8 cellular contexts compared by ENCODE assay signal in the genomic region with DNA sequence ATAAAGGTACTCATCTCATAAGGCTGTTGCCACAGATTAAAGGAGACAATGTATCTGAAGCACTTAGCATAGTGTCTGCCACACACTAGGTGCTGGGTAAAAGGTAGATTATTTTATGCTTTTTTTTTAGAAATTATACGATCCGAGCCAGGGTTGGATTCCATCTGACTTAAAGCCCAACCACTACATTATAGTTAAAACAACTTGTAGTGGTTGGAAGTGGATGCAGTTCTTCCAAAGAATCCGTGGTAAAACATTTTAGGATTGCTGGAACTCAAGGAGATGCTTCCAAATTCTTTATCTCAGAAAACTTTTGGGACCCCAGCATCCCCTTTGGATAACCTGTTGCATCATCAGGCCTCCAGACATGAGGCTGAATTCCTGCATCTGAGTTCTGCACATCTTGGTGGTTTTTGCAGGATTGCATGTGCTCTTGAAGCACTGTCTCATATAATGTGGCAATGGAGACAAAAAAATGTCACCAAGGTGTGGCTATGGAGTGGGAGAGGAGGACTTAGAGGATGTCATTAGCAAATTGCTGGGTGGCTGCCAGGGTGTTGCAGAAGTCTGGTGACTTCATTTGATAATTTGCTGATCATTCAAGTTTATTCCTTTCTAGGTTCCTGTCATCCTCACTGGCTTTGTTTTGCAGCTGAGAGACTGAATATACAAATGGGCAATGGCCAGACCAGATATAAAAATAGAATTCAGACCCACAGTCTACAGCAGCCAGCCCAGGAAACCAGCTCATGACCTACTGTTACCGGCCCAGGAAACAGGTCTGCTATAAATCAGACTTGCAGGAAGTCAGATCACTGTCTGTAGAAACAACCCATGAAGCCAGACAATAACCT.
DNase-seq lines count a peak whose midpoint lies in the region; ATAC-seq and TF ChIP-seq lines count a peak whose summit lies in the region.

No MANE protein-coding gene starts in this region.

- CTCF ChIA-PET in PC-3 (lab: Charles Lee) = no interaction called here

- H3K4me1 ChIP-seq in GM23248 (ENCODE audit: insufficient read depth) (no peaks in the 10 kb centered on the region), heart left ventricle (peaks cover 0 to 19% (median 12%) of the 10 kb centered on the region in 12 donors), PC-3 (ENCODE audit: insufficient read depth, low read length) (no peaks in the 10 kb centered on the region)

- ATAC-seq in heart left ventricle (peak; percentile 77 to 93 (median 84)), omental fat pad (ENCODE audit: low FRiP score) (no peak), PC-3 (no peak)

- H4K20me1 ChIP-seq in GM23248 (ENCODE audit: insufficient read depth) = no peaks in the 10 kb centered on the region
- no peaks in the 10 kb centered on the region for H4K20me1 ChIP-seq in PC-3 (ENCODE audit: low read length)

- WGBS in GM23248 (ENCODE audit: low coverage in 1 of 2, low lambda C conversion rate in 2 of 2, missing lambda C conversion rate in 2 of 2), 2 experiments = 27 to 32% methylated on average over 4 of the region's 4 CpGs
- WGBS in heart left ventricle, 4 donors = 8 to 23% (median 12%) methylated on average over 4 of the region's 4 CpGs

- H3K9me2 ChIP-seq in GM23248 (ENCODE audit: insufficient read depth) (no peaks in the 10 kb centered on the region), PC-3 (replicated peaks; ENCODE audit: low read length) (no peaks in the 10 kb centered on the region)

- no peak overlapping the region for H2AFZ ChIP-seq in GM23248
- no peak overlapping the region for H2AFZ ChIP-seq in PC-3 (ENCODE audit: low read length)

- H3K27ac ChIP-seq in GM23248 (no peak overlapping the region), heart left ventricle (peak overlapping the region in 10 of 12 donors; percentile 31 to 80 (median 46)), PC-3 (ENCODE audit: low read length) (no peak overlapping the region)

- DNase-seq in GDM1 (lab: John Stamatoyannopoulos, UW) (peak; percentile 25), GM23248 (peak; percentile 8), NB4 (ENCODE audit: low read depth) (peak; percentile 86), heart left ventricle (peak in 2 of 5 donors; percentile 53 to 54), HuH-7 (ENCODE audit: low spot score) (no peak), omental fat pad (ENCODE audit: low spot score) (no peak), PC-3 (no peak), T-helper 2 cell (no peak)

- TF ChIP-seq CTCF in NB4 (IDR thresholded peaks at IDR 0.05; ENCODE audit: low read depth, low read length) = no peak
- TF ChIP-seq CTCF in heart left ventricle (IDR thresholded peaks at IDR 0.05) = no peak
- TF ChIP-seq CTCF in omental fat pad (IDR thresholded peaks at IDR 0.05) = no peak
- TF ChIP-seq CTCF in PC-3 (conservative IDR thresholded peaks at IDR 0.05; ENCODE audit: low read depth, low read length) = no peak

- H3K36me3 ChIP-seq in GM23248 (ENCODE audit: low read depth) (no peaks in the 10 kb centered on the region), heart left ventricle (no peaks in the 10 kb centered on the region), PC-3 (ENCODE audit: low read depth, low read length) (no peaks in the 10 kb centered on the region)

- H3F3A ChIP-seq in GM23248 (ENCODE audit: insufficient read depth) = no peaks in the 10 kb centered on the region
- no peaks in the 10 kb centered on the region for H3F3A ChIP-seq in PC-3 (ENCODE audit: low read length, unreplicated experiment)

- H3K9ac ChIP-seq in GM23248 (no peak overlapping the region), PC-3 (ENCODE audit: low read length) (no peak overlapping the region)

- in situ Hi-C loops in GM23248 (cut with MboI) = no loop called here

- H3K9me3 ChIP-seq in GM23248 (ENCODE audit: low read depth) = no peaks in the 10 kb centered on the region
- H3K9me3 ChIP-seq in heart left ventricle = no peaks in the 10 kb centered on the region
- no peaks in the 10 kb centered on the region for H3K9me3 ChIP-seq in PC-3 (ENCODE audit: low read length)

- BruUV-seq in PC-3 (replicated peaks; lab: Mats Ljungman, UMichigan) = no TSS peak

- POLR2A ChIA-PET in PC-3 (lab: Charles Lee; ENCODE audit: unreplicated experiment) = no interaction called here

- no peak overlapping the region for H3K4me2 ChIP-seq in GM23248 (ENCODE audit: unreplicated experiment)
- H3K4me2 ChIP-seq in PC-3 (ENCODE audit: low read length) = no peak overlapping the region

- H3K4me3 ChIP-seq in GM23248 (no peak overlapping the region), NB4 (ENCODE audit: low read depth, low read length) (no peak overlapping the region), heart left ventricle (no peak overlapping the region), PC-3 (ENCODE audit: low read length) (no peak overlapping the region)

- intact Hi-C loops in heart left ventricle (cut with DNase I) (loop anchor here in 5 of 10 donors (5.0 to 10.0 kb wide), 2 partner anchors 87 to 94 kb away; no protein-coding TSS in a partner anchor), PC-3 (cut with micrococcal nuclease) (no loop called here)

- peaks cover 21% of the 10 kb centered on the region for H3K27me3 ChIP-seq in GM23248 (replicated peaks; ENCODE audit: insufficient read depth)
- H3K27me3 ChIP-seq in heart left ventricle = no peaks in the 10 kb centered on the region
- peaks cover 30% of the 10 kb centered on the region for H3K27me3 ChIP-seq in PC-3 (ENCODE audit: low read length)

- TF ChIP-seq POLR2A in NB4 (IDR thresholded peaks at IDR 0.05; ENCODE audit: extremely low read depth, insufficient read length) (no peak), heart left ventricle (IDR thresholded peaks at IDR 0.05) (no peak)

- H3K79me2 ChIP-seq in GM23248 (ENCODE audit: insufficient read depth) (no peaks in the 10 kb centered on the region), PC-3 (ENCODE audit: low read length) (no peaks in the 10 kb centered on the region)

Comparison
In these comparisons a context has a peak if more than half of its experiments do, and no peak if none do; other contexts are left out.
1. DNase-seq: peak in GDM1 (single experiment), GM23248 (single experiment) and NB4 (single experiment); none in HuH-7 (single experiment), omental fat pad (single experiment), PC-3 (single experiment) and T-helper 2 cell (0 of 5).
2. H3K27ac ChIP-seq: peak in heart left ventricle (10 of 12); none in GM23248 (single experiment) and PC-3 (single experiment).
3. ATAC-seq: peak in heart left ventricle (4 of 4); none in omental fat pad (single experiment) and PC-3 (single experiment).